ENCODE assay signal across 2 cellular contexts in the genomic region with DNA sequence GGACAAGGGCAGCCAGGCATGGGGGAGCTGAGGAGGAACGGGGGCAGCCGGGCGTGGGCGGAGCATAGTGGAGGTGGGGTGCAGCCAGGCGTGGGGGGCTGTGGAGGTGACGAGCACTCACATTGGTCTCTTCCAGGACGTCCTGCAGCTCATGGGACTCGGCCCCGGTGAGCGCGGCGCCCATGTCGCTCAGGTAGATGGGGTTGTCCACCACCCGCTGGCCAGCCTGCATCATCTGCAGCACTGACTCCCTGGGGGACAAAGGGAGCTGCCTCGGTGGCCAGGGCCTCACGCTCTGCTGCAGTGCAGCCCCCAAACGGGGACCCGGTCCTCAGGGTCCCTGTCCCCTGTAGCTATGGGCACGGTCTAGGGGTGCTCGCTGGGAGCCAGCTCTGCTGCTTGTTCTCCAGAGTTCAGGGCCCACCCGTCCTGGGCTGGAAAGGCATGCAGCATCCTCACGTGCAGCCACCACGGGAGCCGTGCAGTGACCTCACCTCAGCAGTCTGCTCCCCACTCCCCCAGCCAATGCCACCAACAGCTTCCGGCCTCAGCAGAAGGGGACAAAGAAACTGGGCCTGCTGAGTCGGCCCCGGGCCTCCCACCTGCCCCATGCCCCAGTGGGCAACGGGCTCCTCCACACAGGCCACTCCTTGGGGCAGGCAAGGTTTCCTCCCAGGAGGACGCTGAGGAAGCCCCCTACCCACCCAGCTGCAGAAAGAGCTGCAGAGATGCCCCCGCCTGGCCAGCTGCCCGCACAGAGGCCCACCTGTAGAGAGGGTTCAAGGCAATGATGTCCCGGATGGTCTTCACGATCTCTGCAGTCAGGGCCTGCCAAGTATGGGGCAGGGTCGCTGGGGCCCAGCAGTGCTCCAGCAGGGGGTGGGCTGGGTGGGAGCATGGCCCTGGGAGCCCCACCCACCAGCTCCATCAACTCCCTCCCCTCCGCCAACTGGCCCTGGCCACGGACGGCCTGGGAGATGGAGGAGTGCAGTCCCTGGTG.
TF ChIP-seq lines count a peak whose summit lies in the region.

No MANE protein-coding gene starts in this region.

TF ChIP-seq in GM12891, 5 proteins besides CTCF, POLR2A, EP300 and RAD21:
- TF ChIP-seq POLR2AphosphoS5 (IDR thresholded peaks at IDR 0.05; ENCODE audit: low read depth, low read length) = no peak
- TF ChIP-seq PAX5 (IDR thresholded peaks at IDR 0.05; ENCODE audit: insufficient read depth, low read length, severe bottlenecking) = no peak
- TF ChIP-seq POU2F2 (IDR thresholded peaks at IDR 0.05; ENCODE audit: low read depth, low read length) = no peak
- no peak for TF ChIP-seq SPI1 (IDR thresholded peaks at IDR 0.05; ENCODE audit: low read depth, low read length)
- TF ChIP-seq TAF1 (IDR thresholded peaks at IDR 0.05; ENCODE audit: low read depth, low read length) = no peak

TF ChIP-seq in K562, 482 proteins besides CTCF, POLR2A, EP300 and RAD21:
- no peak for TF ChIP-seq GATA2 (CRISPR knock-in tag; IDR thresholded peaks at IDR 0.05)
- no peak for TF ChIP-seq RFX1 (IDR thresholded peaks at IDR 0.05)
- no peak for TF ChIP-seq FOXJ3 (CRISPR knock-in tag; IDR thresholded peaks at IDR 0.05)
- no peak for TF ChIP-seq TAL1 (IDR thresholded peaks at IDR 0.05)
- peak; percentile 68 for TF ChIP-seq POLR2G (IDR thresholded peaks at IDR 0.05; ENCODE audit: low read depth, low read length)
- TF ChIP-seq, protein P1, sequence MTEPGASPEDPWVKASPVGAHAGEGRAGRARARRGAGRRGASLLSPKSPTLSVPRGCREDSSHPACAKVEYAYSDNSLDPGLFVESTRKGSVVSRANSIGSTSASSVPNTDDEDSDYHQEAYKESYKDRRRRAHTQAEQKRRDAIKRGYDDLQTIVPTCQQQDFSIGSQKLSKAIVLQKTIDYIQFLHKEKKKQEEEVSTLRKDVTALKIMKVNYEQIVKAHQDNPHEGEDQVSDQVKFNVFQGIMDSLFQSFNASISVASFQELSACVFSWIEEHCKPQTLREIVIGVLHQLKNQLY (CRISPR knock-in tag; conservative IDR thresholded peaks at IDR 0.05) = no peak
- TF ChIP-seq TRIM24 (IDR thresholded peaks at IDR 0.05) = no peak
- TF ChIP-seq KDM1A (IDR thresholded peaks at IDR 0.05) = no peak
- TF ChIP-seq NR1H2 (CRISPR knock-in tag; IDR thresholded peaks at IDR 0.05) = no peak
- no peak for TF ChIP-seq ZNF644 (tag; IDR thresholded peaks at IDR 0.05; ENCODE audit: low read depth)
- TF ChIP-seq POLR2AphosphoS2 (IDR thresholded peaks at IDR 0.05; ENCODE audit: low read length) = peak; percentile 65; the same call in 1 of the 2 replicates
- TF ChIP-seq PCBP1 (IDR thresholded peaks at IDR 0.05; ENCODE audit: low read depth, low read length, poor library complexity, severe bottlenecking) = peak; percentile 40
- TF ChIP-seq RFX5 (IDR thresholded peaks at IDR 0.05; ENCODE audit: low read depth, low read length) = no peak
- TF ChIP-seq RBFOX2 (IDR thresholded peaks at IDR 0.05; ENCODE audit: low read depth, low read length) = peak; percentile 71
- TF ChIP-seq, protein P2, sequence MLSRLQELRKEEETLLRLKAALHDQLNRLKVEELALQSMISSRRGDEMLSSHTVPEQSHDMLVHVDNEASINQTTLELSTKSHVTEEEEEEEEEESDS (CRISPR knock-in tag; IDR thresholded peaks at IDR 0.05) = no peak
TF ChIP-seq in K562: peak in this region for 4.
